ENCODE assay signal across 11 cellular contexts in genomic region chr7:141460781-141461715, GRCh38.
DNase-seq lines count a peak whose midpoint lies in the region; ATAC-seq and TF ChIP-seq lines count a peak whose summit lies in the region.
"Had no signal": no experiment of that assay in that cellular context is flagged by ENCODE, and none has a peak within 500 bp of the region (broad histone marks: within the 10 kb centered on the region; RNA-seq: fewer than 3 reads in every experiment).

No MANE protein-coding gene starts in this region.

- DNase-seq in NCI-H2107 (lab: John Stamatoyannopoulos, UW): peak; percentile 67
- DNase-seq in left ventricle myocardium superior: no peak
- DNase-seq in substantia nigra (lab: John Stamatoyannopoulos, UW): peak in 32 of 49 donors; percentile 5 to 76 (median 41)
- no peak for DNase-seq in SJCRH30
- no peak for DNase-seq in NCI-H446 (lab: John Stamatoyannopoulos, UW)
- DNase-seq: activated CD4-positive, alpha-beta memory T cell treated with anti-CD3 and anti-CD28 coated beads for 36 hours; NCI-H1092; SHP77 treated with DMSO at 0.1 percent for 48 hours had no signal

- intact Hi-C loops in left ventricle myocardium superior (cut with micrococcal nuclease): no loop called here

- peaks cover 4% of the 10 kb centered on the region for H3K36me3 Mint-ChIP-seq in brain
- H3K36me3 Mint-ChIP-seq: activated CD4-positive, alpha-beta memory T cell treated with anti-CD3 and anti-CD28 coated beads for 36 hours had no signal

- peak overlapping the region; percentile 89 to 100 (median 98) for H3K27ac Mint-ChIP-seq in brain
- H3K27ac Mint-ChIP-seq: activated CD4-positive, alpha-beta memory T cell treated with anti-CD3 and anti-CD28 coated beads for 36 hours had no signal

- ATAC-seq in left ventricle myocardium superior: peak; percentile 62
- no peak for ATAC-seq in GM21723 (IDR thresholded peaks at IDR 0.05; ENCODE audit: unreplicated experiment)
- ATAC-seq in GM19452 (IDR thresholded peaks at IDR 0.05; ENCODE audit: unreplicated experiment): no peak

- peak overlapping the region; percentile 27 to 74 (median 52) for H3K4me3 Mint-ChIP-seq in brain
- H3K4me3 Mint-ChIP-seq: activated CD4-positive, alpha-beta memory T cell treated with anti-CD3 and anti-CD28 coated beads for 36 hours had no signal

- no peaks in the 10 kb centered on the region for H3K4me1 ChIP-seq in SJCRH30

- H3K9me3 ChIP-seq in SJCRH30 (replicated peaks): no peaks in the 10 kb centered on the region

- H3K4me1 Mint-ChIP-seq in brain: peaks cover 79% of the 10 kb centered on the region

- peaks cover 0 to 2% (median 0%) of the 10 kb centered on the region in 5 experiments for H3K9me3 Mint-ChIP-seq in brain
- H3K9me3 Mint-ChIP-seq: activated CD4-positive, alpha-beta memory T cell treated with anti-CD3 and anti-CD28 coated beads for 36 hours had no signal

- H3K27me3 Mint-ChIP-seq in brain: no peaks in the 10 kb centered on the region

- H3K27ac ChIP-seq in substantia nigra (ENCODE audit: low read depth, low read length, poor library complexity, severe bottlenecking): peak overlapping the region; percentile 60
- no peak overlapping the region for H3K27ac ChIP-seq in SJCRH30

- TF ChIP-seq CTCF in brain (conservative IDR thresholded peaks at IDR 0.05): no peak

- no peak overlapping the region for H3K4me3 ChIP-seq in SJCRH30

- peaks cover 7% of the 10 kb centered on the region; the same call in 1 of the 2 replicates for H3K27me3 ChIP-seq in SJCRH30

- no peaks in the 10 kb centered on the region for H3K36me3 ChIP-seq in SJCRH30

Comparison
In these comparisons a context has a peak if more than half of its experiments do, and no peak if none do; other contexts are left out.
1. DNase-seq: peak in NCI-H2107 (single experiment) and substantia nigra (32 of 49); none in left ventricle myocardium superior (single experiment), SJCRH30 (0 of 2) and NCI-H446 (0 of 2).